Comparison of ENCODE assay signal across 8 cellular contexts in the genomic region with DNA sequence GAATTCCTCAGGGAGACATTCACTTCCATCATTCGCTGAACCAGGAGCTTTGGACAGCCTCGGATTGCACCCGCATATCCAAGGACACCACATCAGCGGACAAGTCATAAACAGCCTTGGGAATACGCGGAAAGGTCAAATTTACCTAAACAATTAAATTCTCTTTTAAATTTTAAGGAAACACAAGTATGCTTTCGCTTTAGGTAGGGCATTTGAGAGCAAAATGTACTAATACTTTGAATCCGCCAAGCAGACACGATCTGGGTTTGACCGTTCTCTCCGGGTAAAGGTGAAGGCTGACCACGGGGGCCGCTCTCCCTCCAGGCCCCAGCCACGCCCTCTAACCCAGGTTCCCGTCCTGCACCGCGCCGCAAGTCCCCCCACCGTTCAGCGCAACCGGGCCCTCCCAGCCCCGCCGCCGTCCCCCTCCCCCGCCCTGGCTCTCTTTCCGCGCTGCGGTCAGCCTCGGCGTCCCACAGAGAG. TPM values are rescaled to one million over a fixed set of nuclear protein-coding genes. Genes with fewer than 3 reads are reported as not detected.
DNase-seq lines count a peak whose midpoint lies in the region; ATAC-seq and TF ChIP-seq lines count a peak whose summit lies in the region.

No MANE protein-coding gene starts in this region.

- H3K36me3 ChIP-seq in endodermal cell (ENCODE audit: control insufficient read depth, insufficient read depth, low read length) = peaks cover 6% of the 10 kb centered on the region

- peak overlapping the region; percentile 45 for H3K9ac ChIP-seq in endodermal cell (ENCODE audit: extremely low read depth, low read length, poor library complexity, severe bottlenecking)

- intact Hi-C loops in CD14-positive monocyte (cut with micrococcal nuclease) = loop anchor here (5.0 kb wide), 1 partner anchor 63 kb away; a partner anchor contains a TSS
- intact Hi-C loops in activated CD4-positive, alpha-beta memory T cell treated with anti-CD3 and anti-CD28 coated beads for 36 hours (cut with micrococcal nuclease) = loop anchor here (1.0 to 10.0 kb wide), 2 partner anchors 62 to 959 kb away; a partner anchor contains a TSS

- H3K27ac Mint-ChIP-seq in CD14-positive monocyte = peak overlapping the region; percentile 82 to 99 (median 92)
- H3K27ac Mint-ChIP-seq in activated CD4-positive, alpha-beta memory T cell treated with anti-CD3 and anti-CD28 coated beads for 36 hours = peak overlapping the region; percentile 99
- H3K27ac Mint-ChIP-seq in endodermal cell = peak overlapping the region; percentile 96

- no peak for TF ChIP-seq CTCF in CD14-positive monocyte (IDR thresholded peaks at IDR 0.05)
- TF ChIP-seq CTCF in endodermal cell (conservative IDR thresholded peaks at IDR 0.05) = no peak

- peak; percentile 54 for ATAC-seq in HG03378 (IDR thresholded peaks at IDR 0.05; ENCODE audit: unreplicated experiment)

- H3K4me3 Mint-ChIP-seq in CD14-positive monocyte (peak overlapping the region; percentile 99 to 100), endodermal cell (peak overlapping the region; percentile 96)
- peak overlapping the region; percentile 100 for H3K4me3 Mint-ChIP-seq in activated CD4-positive, alpha-beta memory T cell treated with anti-CD3 and anti-CD28 coated beads for 36 hours

- no peaks in the 10 kb centered on the region for H3K36me3 Mint-ChIP-seq in CD14-positive monocyte
- peaks cover 2% of the 10 kb centered on the region for H3K36me3 Mint-ChIP-seq in activated CD4-positive, alpha-beta memory T cell treated with anti-CD3 and anti-CD28 coated beads for 36 hours
- H3K36me3 Mint-ChIP-seq in endodermal cell (ENCODE audit: low read depth) = no peaks in the 10 kb centered on the region

- POLR2A ChIA-PET in activated CD4-positive, alpha-beta memory T cell treated with anti-CD3 and anti-CD28 coated beads for 36 hours (lab: Charles Lee) = no interaction called here

- peak overlapping the region; percentile 52 for H3K27ac ChIP-seq in endodermal cell (ENCODE audit: low read depth, low read length)

- peaks cover 0 to 2% (median 0%) of the 10 kb centered on the region in 7 donors for H3K9me3 Mint-ChIP-seq in CD14-positive monocyte
- H3K9me3 Mint-ChIP-seq in activated CD4-positive, alpha-beta memory T cell treated with anti-CD3 and anti-CD28 coated beads for 36 hours = no peaks in the 10 kb centered on the region
- H3K9me3 Mint-ChIP-seq in endodermal cell = peaks cover 10% of the 10 kb centered on the region

- peaks cover 31% of the 10 kb centered on the region for H3K4me1 Mint-ChIP-seq in CD14-positive monocyte
- peaks cover 28% of the 10 kb centered on the region for H3K4me1 Mint-ChIP-seq in activated CD4-positive, alpha-beta memory T cell treated with anti-CD3 and anti-CD28 coated beads for 36 hours (ENCODE audit: low read depth)
- peaks cover 33% of the 10 kb centered on the region for H3K4me1 Mint-ChIP-seq in endodermal cell

- 11 to 56% methylated on average over 5 to 30 of the region's 30 CpGs for WGBS in endodermal cell (ENCODE audit: insufficient coverage in 1 of 2, insufficient read length in 1 of 2), 2 experiments

- H3K27me3 ChIP-seq in endodermal cell (ENCODE audit: control insufficient read depth, insufficient read depth, low read length, poor library complexity, severe bottlenecking) = no peaks in the 10 kb centered on the region

- CTCF ChIA-PET in activated CD4-positive, alpha-beta memory T cell treated with anti-CD3 and anti-CD28 coated beads for 36 hours (lab: Charles Lee) = interaction anchor here (0.6 kb wide), 1 partner anchor 498 kb away, joined by 3 read pairs; no protein-coding TSS in a partner anchor

- H3K4me1 ChIP-seq in endodermal cell (ENCODE audit: control insufficient read depth, insufficient read depth, low read length) = peaks cover 7% of the 10 kb centered on the region

- peak overlapping the region; percentile 95 for H3K4me3 ChIP-seq in endodermal cell (ENCODE audit: low read length)

- peak; percentile 53 for DNase-seq in CD14-positive monocyte (ENCODE audit: low spot score)
- DNase-seq in GM19240 (ENCODE audit: insufficient read length, low spot score) = peak; percentile 32
- peak; percentile 43 for DNase-seq in NCI-H524 treated with DMSO at 0.1 percent for 48 hours (lab: John Stamatoyannopoulos, UW)
- DNase-seq in activated CD4-positive, alpha-beta memory T cell treated with anti-CD3 and anti-CD28 coated beads for 36 hours = peak; percentile 84
- DNase-seq in endodermal cell = no peak
- DNase-seq in mesenteric fat pad (ENCODE audit: low spot score) = peak; percentile 94
- DNase-seq in stimulated activated CD8-positive, alpha-beta memory T cell treated with anti-CD3 and anti-CD28 coated beads, Interleukin-15, amount 100 ng/mL, for 48 hours (ENCODE audit: low read depth in 2 of 2) = peak; percentile 64 to 72

- H3K9me3 ChIP-seq in endodermal cell (ENCODE audit: control insufficient read depth, low read length) = peaks cover 30% of the 10 kb centered on the region

- H3K27me3 Mint-ChIP-seq in CD14-positive monocyte (ENCODE audit: low read depth in 3 of 3) (peaks cover 0 to 3% (median 0%) of the 10 kb centered on the region in 3 donors), endodermal cell (ENCODE audit: insufficient read depth) (no peaks in the 10 kb centered on the region)
- H3K27me3 Mint-ChIP-seq in activated CD4-positive, alpha-beta memory T cell treated with anti-CD3 and anti-CD28 coated beads for 36 hours = no peaks in the 10 kb centered on the region

RNA-seq across cellular contexts. Expression of a gene that starts 0.5 kb away (rescaled TPM):
- 10 to 100 TPM; 31.3 to 32.1 TPM for polyA plus RNA-seq in CD14-positive monocyte
- total RNA-seq in activated CD4-positive, alpha-beta memory T cell treated with anti-CD3 and anti-CD28 coated beads for 36 hours = 10 to 100 TPM; 60.3 to 60.9 TPM
- total RNA-seq in endodermal cell = 10 to 100 TPM; 63.5 to 68.0 TPM
- polyA plus RNA-seq in endodermal cell (2013, experiment 1 of 2) = 53.5 TPM
- polyA plus RNA-seq in endodermal cell (2013, experiment 2 of 2) = 45.9 TPM
- 41.9 TPM for total RNA-seq in mesenteric fat pad
